20 cellular contexts compared by ENCODE assay signal in genomic region chr7:35465791-35466336, GRCh38.
DNase-seq lines count a peak whose midpoint lies in the region; ATAC-seq and TF ChIP-seq lines count a peak whose summit lies in the region.
"Had no signal": no experiment of that assay in that cellular context is flagged by ENCODE, and none has a peak within 500 bp of the region (broad histone marks: within the 10 kb centered on the region; RNA-seq: fewer than 3 reads in every experiment).

No MANE protein-coding gene starts in this region.

- no peak for TF ChIP-seq EP300 in stomach (IDR thresholded peaks at IDR 0.05)

- peaks cover 36% of the 10 kb centered on the region for H3K27me3 Mint-ChIP-seq in activated T-cell treated with anti-CD3 and anti-CD28 coated beads, Interleukin-2, amount 50 U/mL, for 24 hours

- WGBS in right cardiac atrium, result 32% methylated on average over 18 of the region's 18 CpGs
- 24 to 36% (median 25%) methylated on average over 18 of the region's 18 CpGs for WGBS in stomach, 5 donors

- H3K4me3 Mint-ChIP-seq in activated T-cell treated with anti-CD3 and anti-CD28 coated beads, Interleukin-2, amount 50 U/mL, for 24 hours, result no peak overlapping the region
- H3K4me3 Mint-ChIP-seq: activated CD8-positive, alpha-beta T cell treated with anti-CD3 and anti-CD28 coated beads for 36 hours; activated T-cell treated with anti-CD3 and anti-CD28 coated beads, Interleukin-2, amount 50 U/mL, for 4 hours; B cell had no signal

- H3K36me3 ChIP-seq in stomach, result no peaks in the 10 kb centered on the region
- H3K36me3 ChIP-seq: uterus had no signal

- ATAC-seq in right cardiac atrium, result peak; percentile 89 to 94
- ATAC-seq: activated CD8-positive, alpha-beta T cell treated with anti-CD3 and anti-CD28 coated beads for 36 hours; activated T-cell treated with anti-CD3 and anti-CD28 coated beads, Interleukin-2, amount 50 U/mL, for 4 hours; Panc1 had no signal

- no peak overlapping the region for H3K4me3 ChIP-seq in right cardiac atrium (ENCODE audit: low read length)
- H3K4me3 ChIP-seq in stomach, result no peak overlapping the region
- H3K4me3 ChIP-seq: uterus had no signal

- no peaks in the 10 kb centered on the region for H3K9me3 ChIP-seq in right cardiac atrium (ENCODE audit: control insufficient read depth, low read length)
- H3K9me3 ChIP-seq in stomach, result no peaks in the 10 kb centered on the region
- H3K9me3 ChIP-seq: uterus had no signal

- H3K4me1 ChIP-seq in right cardiac atrium (ENCODE audit: control insufficient read depth, insufficient read depth, low read length) (no peaks in the 10 kb centered on the region), stomach (peaks cover 0 to 6% (median 0%) of the 10 kb centered on the region in 4 donors)
- H3K4me1 ChIP-seq: uterus had no signal

- TF ChIP-seq CTCF in stomach (IDR thresholded peaks at IDR 0.05), result no peak

- no peak overlapping the region for H3K27ac Mint-ChIP-seq in activated T-cell treated with anti-CD3 and anti-CD28 coated beads, Interleukin-2, amount 50 U/mL, for 24 hours
- H3K27ac Mint-ChIP-seq: activated CD8-positive, alpha-beta T cell treated with anti-CD3 and anti-CD28 coated beads for 36 hours; B cell had no signal

- no peaks in the 10 kb centered on the region for H3K4me1 Mint-ChIP-seq in activated T-cell treated with anti-CD3 and anti-CD28 coated beads, Interleukin-2, amount 50 U/mL, for 24 hours (ENCODE audit: low read depth)

- intact Hi-C loops in right cardiac atrium (cut with DNase I) (loop anchor here in 1 of 4 donors (5.0 kb wide), 1 partner anchor 46 kb away; no protein-coding TSS in a partner anchor), stomach (cut with DNase I; ENCODE audit: low total_unique reads) (no loop called here)

- H3K27ac ChIP-seq in right cardiac atrium (ENCODE audit: low read length), result peak overlapping the region; percentile 81
- no peak overlapping the region for H3K27ac ChIP-seq in stomach
- H3K27ac ChIP-seq: uterus had no signal

- DNase-seq in NCI-H1417 (lab: John Stamatoyannopoulos, UW) (peak in 2 of 3 experiments; percentile 38 to 77), NCI-H1417 treated with DMSO at 0.1 percent for 48 hours (lab: John Stamatoyannopoulos, UW) (no peak), SK-N-DZ (ENCODE audit: low spot score) (peak; percentile 60), right cardiac atrium (peak; percentile 73 to 91 (median 91)), stomach (peak; percentile 62), UCSD-AML1 (lab: John Stamatoyannopoulos, UW; ENCODE audit: unreplicated experiment) (no peak)
- no peak for DNase-seq in activated T-cell treated with anti-CD3 and anti-CD28 coated beads, Interleukin-2, amount 50 U/mL, for 24 hours
- DNase-seq in activated CD4-positive, alpha-beta T cell treated with anti-CD3 and anti-CD28 coated beads for 48 hours, result no peak
- DNase-seq: activated CD8-positive, alpha-beta T cell treated with anti-CD3 and anti-CD28 coated beads for 36 hours; activated naive CD4-positive, alpha-beta T cell treated with anti-CD3 and anti-CD28 coated beads, Interleukin-2, amount 50 U/mL, for 16 hours; activated T-cell treated with anti-CD3 and anti-CD28 coated beads, Interleukin-2, amount 50 U/mL, for 4 hours; aorta; cerebellar nuclear complex; NCI-H1436; NCI-H226; NK-92 treated with Interleukin-12 subunit alpha and Interleukin-12 subunit beta, amount 100 ng/mL, for 24 hours; T-helper 9 cell; uterus had no signal

- H3K36me3 Mint-ChIP-seq in activated T-cell treated with anti-CD3 and anti-CD28 coated beads, Interleukin-2, amount 50 U/mL, for 24 hours (ENCODE audit: low read depth), result no peaks in the 10 kb centered on the region

- H3K27me3 ChIP-seq in right cardiac atrium (ENCODE audit: control insufficient read depth, insufficient read depth) (no peaks in the 10 kb centered on the region), stomach (peaks cover 0 to 5% (median 0%) of the 10 kb centered on the region in 3 donors)
- H3K27me3 ChIP-seq: uterus had no signal

- H3K9me3 Mint-ChIP-seq in activated T-cell treated with anti-CD3 and anti-CD28 coated beads, Interleukin-2, amount 50 U/mL, for 24 hours, result no peaks in the 10 kb centered on the region
- H3K9me3 Mint-ChIP-seq: activated CD8-positive, alpha-beta T cell treated with anti-CD3 and anti-CD28 coated beads for 36 hours had no signal

- TF ChIP-seq POLR2A in stomach (IDR thresholded peaks at IDR 0.05), result no peak

Comparison
In these comparisons a context has a peak if more than half of its experiments do, and no peak if none do; other contexts are left out.
1. DNase-seq: peak in NCI-H1417 (2 of 3), SK-N-DZ (single experiment), right cardiac atrium (3 of 3) and stomach (single experiment); none in NCI-H1417 treated with DMSO at 0.1 percent for 48 hours (single experiment), UCSD-AML1 (single experiment), activated T-cell treated with anti-CD3 and anti-CD28 coated beads, Interleukin-2, amount 50 U/mL, for 24 hours (single experiment) and activated CD4-positive, alpha-beta T cell treated with anti-CD3 and anti-CD28 coated beads for 48 hours (single experiment).